ENCODE assay signal across 8 cellular contexts in the genomic region with DNA sequence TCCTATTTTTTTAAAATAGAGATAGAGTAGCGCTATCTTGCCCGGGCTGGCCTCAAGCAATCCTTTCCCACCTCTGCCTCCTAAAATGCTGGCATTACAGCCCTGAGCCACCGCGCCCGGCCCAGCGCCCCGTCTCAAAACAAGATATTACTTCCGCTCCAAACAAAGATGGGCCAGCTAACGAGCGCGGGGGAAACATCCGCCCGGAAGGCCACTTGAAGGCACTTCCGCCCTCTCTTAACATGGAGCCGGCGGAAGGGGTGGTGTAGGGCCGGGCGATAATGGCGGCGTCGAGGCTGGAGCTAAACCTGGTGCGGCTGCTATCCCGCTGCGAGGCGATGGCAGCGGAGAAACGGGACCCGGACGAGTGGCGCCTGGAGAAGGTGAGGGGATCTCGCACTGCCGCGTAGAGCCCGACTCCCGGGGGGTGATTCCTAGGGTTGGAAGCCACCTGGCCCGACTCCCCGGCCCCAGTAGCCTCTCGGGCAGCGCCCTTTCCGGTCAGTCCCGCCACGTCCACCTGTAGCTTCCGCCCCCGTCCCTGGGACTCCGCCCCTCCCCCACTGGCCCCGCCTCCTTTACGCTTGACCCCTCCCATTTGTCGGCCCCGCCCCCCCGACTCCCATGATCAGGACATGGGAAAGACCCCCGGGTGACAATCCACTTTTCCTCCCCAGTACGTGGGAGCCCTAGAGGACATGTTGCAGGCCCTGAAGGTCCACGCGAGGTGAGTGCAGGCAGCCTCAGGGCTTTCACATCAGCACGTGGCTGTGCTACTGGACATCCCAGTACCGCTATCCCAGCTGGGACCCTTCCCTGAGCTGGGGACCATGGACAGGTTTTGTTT. TPM values are rescaled to one million over a fixed set of nuclear protein-coding genes. Genes with fewer than 3 reads are reported as not detected.
DNase-seq lines count a peak whose midpoint lies in the region; ATAC-seq, FAIRE-seq and TF ChIP-seq lines count a peak whose summit lies in the region.

A gene with protein sequence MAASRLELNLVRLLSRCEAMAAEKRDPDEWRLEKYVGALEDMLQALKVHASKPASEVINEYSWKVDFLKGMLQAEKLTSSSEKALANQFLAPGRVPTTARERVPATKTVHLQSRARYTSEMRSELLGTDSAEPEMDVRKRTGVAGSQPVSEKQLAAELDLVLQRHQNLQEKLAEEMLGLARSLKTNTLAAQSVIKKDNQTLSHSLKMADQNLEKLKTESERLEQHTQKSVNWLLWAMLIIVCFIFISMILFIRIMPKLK (plus strand): TSS at position 233 of the 847 bp plus-strand sequence. CDS start 49 bp downstream, at position 282.

- no peak for TF ChIP-seq CTCF in CD4-positive, alpha-beta T cell (IDR thresholded peaks at IDR 0.05)
- TF ChIP-seq CTCF in OCI-LY1 (IDR thresholded peaks at IDR 0.05; ENCODE audit: low read length) (no peak), endothelial cell of umbilical vein (IDR thresholded peaks at IDR 0.05; ENCODE audit: extremely low read depth in 1 of 2, insufficient read depth in 1 of 2, low read depth in 1 of 2, low read length in 2 of 2) (no peak)

- DNase-seq in CD4-positive, alpha-beta T cell: peak; percentile 80 to 87 (median 84)
- DNase-seq in HuH-7 (ENCODE audit: low spot score): peak; percentile 89
- DNase-seq in activated CD8-positive, alpha-beta memory T cell treated with anti-CD3 and anti-CD28 coated beads, Interleukin-2, amount 50 U/mL, for 48 hours: peak; percentile 91
- peak; percentile 78 for DNase-seq in endothelial cell of umbilical vein (ENCODE audit: low read depth, low spot score)
- peak; percentile 94 for DNase-seq in midbrain (lab: John Stamatoyannopoulos, UW)
- DNase-seq in stimulated activated CD8-positive, alpha-beta memory T cell treated with anti-CD3 and anti-CD28 coated beads, Interleukin-2, amount 100 ng/mL, for 1 hour (ENCODE audit: low read depth in 2 of 2): peak; percentile 71 to 76

- H3K27me3 ChIP-seq in CD4-positive, alpha-beta T cell (ENCODE audit: control insufficient read depth, insufficient read depth, low read length): no peaks in the 10 kb centered on the region
- H3K27me3 ChIP-seq in OCI-LY1 (ENCODE audit: insufficient read depth, low read length) (no peaks in the 10 kb centered on the region), endothelial cell of umbilical vein (ENCODE audit: control insufficient read depth in 2 of 2, insufficient read depth in 2 of 2, low read length in 2 of 2) (no peaks in the 10 kb centered on the region)

- intact Hi-C loops in CD4-positive, alpha-beta T cell (cut with DNase I, micrococcal nuclease): loop anchor here (1.0 to 2.0 kb wide), 6 partner anchors 11 to 140 kb away; a partner anchor contains a TSS
- intact Hi-C loops in endothelial cell of umbilical vein (cut with micrococcal nuclease): loop anchor here (1.0 kb wide), 1 partner anchor 11 kb away; a partner anchor contains a TSS

- peak within 1 kb of the TSS; percentile 94 for H3K27ac Mint-ChIP-seq in CD4-positive, alpha-beta T cell

- peak; percentile 89 for TF ChIP-seq POLR2A in endothelial cell of umbilical vein (IDR thresholded peaks at IDR 0.05; ENCODE audit: low read depth, low read length)

- H3K27ac ChIP-seq in CD4-positive, alpha-beta T cell (ENCODE audit: low read depth, low read length): peak within 1 kb of the TSS; percentile 74
- H3K27ac ChIP-seq in OCI-LY1 (ENCODE audit: low read depth, low read length, poor library complexity, severe bottlenecking) (peak within 1 kb of the TSS; percentile 84), endothelial cell of umbilical vein (ENCODE audit: insufficient read depth, low read depth, low read length) (peak within 1 kb of the TSS; percentile 88)

- H2AFZ ChIP-seq in OCI-LY1 (ENCODE audit: low read length): no peak within 1 kb of the TSS
- H2AFZ ChIP-seq in endothelial cell of umbilical vein (ENCODE audit: low read depth, low read length): peak within 1 kb of the TSS; percentile 83

- ATAC-seq in CD4-positive, alpha-beta T cell (ENCODE audit: poor library complexity): peak; percentile 98
- peak; percentile 80 for ATAC-seq in GM19463 (IDR thresholded peaks at IDR 0.05; ENCODE audit: unreplicated experiment)

- no peaks in the 10 kb centered on the region for H3F3A ChIP-seq in OCI-LY1 (ENCODE audit: insufficient read depth, low read length)

- H3K9me2 ChIP-seq in OCI-LY1 (ENCODE audit: low read depth, low read length): no peaks in the 10 kb centered on the region

- POLR2A ChIA-PET in CD4-positive, alpha-beta T cell (lab: Charles Lee): interaction anchor here (0.6 to 3.9 kb wide), 21 partner anchors 9 to 1796 kb away, joined by 3 to 97 read pairs (median 5); a partner anchor contains a TSS
- POLR2A ChIA-PET in endothelial cell of umbilical vein (lab: Charles Lee): interaction anchor here (1.3 kb wide), 1 partner anchor 52 kb away, joined by 5 read pairs; a partner anchor contains a TSS

- H4K20me1 ChIP-seq in OCI-LY1 (ENCODE audit: insufficient read depth, low read length) (no peaks in the 10 kb centered on the region), endothelial cell of umbilical vein (replicated peaks; ENCODE audit: control insufficient read depth, extremely low read depth, insufficient read depth, low read length) (no peaks in the 10 kb centered on the region)

- H3K9me1 ChIP-seq in endothelial cell of umbilical vein (replicated peaks; ENCODE audit: control insufficient read depth, extremely low read depth, insufficient read depth, low read length): no peaks in the 10 kb centered on the region

- H3K4me1 ChIP-seq in OCI-LY1 (ENCODE audit: insufficient read depth, low read length, severe bottlenecking) (peaks cover 22% of the 10 kb centered on the region), endothelial cell of umbilical vein (ENCODE audit: control insufficient read depth, extremely low read depth, insufficient read depth, low read length) (peaks cover 7% of the 10 kb centered on the region)

- no peaks in the 10 kb centered on the region for H3K27me3 Mint-ChIP-seq in CD4-positive, alpha-beta T cell

- no TSS peak for BruUV-seq in endothelial cell of umbilical vein (replicated peaks; lab: Mats Ljungman, UMichigan)

- H3K36me3 ChIP-seq in OCI-LY1 (ENCODE audit: insufficient read depth, low read length) (peaks cover 45% of the 10 kb centered on the region), endothelial cell of umbilical vein (ENCODE audit: control insufficient read depth in 2 of 2, extremely low read depth in 1 of 2, insufficient read depth in 2 of 2, low read length in 2 of 2) (peaks cover 0 to 12% of the 10 kb centered on the region in 2 experiments)

- H3K36me3 Mint-ChIP-seq in CD4-positive, alpha-beta T cell (ENCODE audit: low read depth): peaks cover 52% of the 10 kb centered on the region

- dilution Hi-C loops in endothelial cell of umbilical vein (cut with MboI; ENCODE audit: extremely low pct_ligation_motif_present, low sequenced_read_pairs): no loop called here

- no peaks in the 10 kb centered on the region for H3K9me3 ChIP-seq in CD4-positive, alpha-beta T cell (ENCODE audit: control insufficient read depth, low read length)
- H3K9me3 ChIP-seq in OCI-LY1 (ENCODE audit: low read length) (no peaks in the 10 kb centered on the region), endothelial cell of umbilical vein (replicated peaks; ENCODE audit: control insufficient read depth, insufficient read depth, low read length) (no peaks in the 10 kb centered on the region)

- CTCF ChIA-PET in CD4-positive, alpha-beta T cell (lab: Charles Lee): interaction anchor here (1.0 to 2.5 kb wide), 3 partner anchors 21 to 148 kb away, joined by 3 to 12 read pairs (median 3); no protein-coding TSS in a partner anchor
- CTCF ChIA-PET in endothelial cell of umbilical vein (lab: Charles Lee): interaction anchor here (1.1 to 2.3 kb wide), 5 partner anchors 9 to 90 kb away, joined by 3 to 16 read pairs (median 4); a partner anchor contains a TSS

- peak within 1 kb of the TSS; percentile 88 for H3K4me3 Mint-ChIP-seq in CD4-positive, alpha-beta T cell

- H3K9ac ChIP-seq in OCI-LY1 (ENCODE audit: low read length) (peak within 1 kb of the TSS; percentile 80), endothelial cell of umbilical vein (replicated peaks; ENCODE audit: extremely low read depth, insufficient read depth, low read length) (peak within 1 kb of the TSS; percentile 87)

- peak; percentile 96 for FAIRE-seq in endothelial cell of umbilical vein (lab: Jason Lieb, UNC)

- H3K79me2 ChIP-seq in OCI-LY1 (ENCODE audit: insufficient read depth, low read length) (no peaks in the 10 kb centered on the region), endothelial cell of umbilical vein (ENCODE audit: control insufficient read depth, insufficient read depth, low read length) (no peaks in the 10 kb centered on the region)

- peaks cover 11% of the 10 kb centered on the region for H3K4me1 Mint-ChIP-seq in CD4-positive, alpha-beta T cell (ENCODE audit: low read depth)

- peak within 1 kb of the TSS; percentile 93 for H3K4me2 ChIP-seq in OCI-LY1 (ENCODE audit: low read length)
- peak within 1 kb of the TSS; percentile 84 for H3K4me2 ChIP-seq in endothelial cell of umbilical vein (ENCODE audit: insufficient read depth, low read length)

- H3K9me3 Mint-ChIP-seq in CD4-positive, alpha-beta T cell: no peaks in the 10 kb centered on the region

- H3K4me3 ChIP-seq in OCI-LY1 (ENCODE audit: low read depth, low read length, poor library complexity, severe bottlenecking): peak within 1 kb of the TSS; percentile 75
- H3K4me3 ChIP-seq in endothelial cell of umbilical vein (replicated peaks in 1 of 3; ENCODE audit: insufficient read depth in 1 of 3, low read depth in 1 of 3, low read length in 3 of 3): peak within 1 kb of the TSS; percentile 54 to 66 (median 57)

TF ChIP-seq in endothelial cell of umbilical vein, 7 proteins besides CTCF, POLR2A, EP300 and RAD21:
- TF ChIP-seq FOS (IDR thresholded peaks at IDR 0.05; ENCODE audit: borderline replicate concordance, insufficient read depth, low read length) (no peak), POLR2AphosphoS5 (IDR thresholded peaks at IDR 0.05; ENCODE audit: insufficient read depth, low read depth, low read length) (peak; percentile 96)

RNA-seq across cellular contexts. Expression of the gene that starts here (rescaled TPM):
- total RNA-seq in CD4-positive, alpha-beta T cell: 10 to 100 TPM; 23.1 to 24.3 TPM
- 21.2 and 21.3 TPM in 2 replicates for total RNA-seq in endothelial cell of umbilical vein
- polyA plus RNA-seq in endothelial cell of umbilical vein: 27.6 and 29.8 TPM in 2 replicates
- 28.0 and 28.7 TPM in 2 replicates for polyA plus RNA-seq in endothelial cell of umbilical vein (2011; cell fraction: cytosol; rRNA removed)
- 33.4 and 37.0 TPM in 2 replicates for polyA plus RNA-seq in endothelial cell of umbilical vein (2011; cell fraction: nucleus; rRNA removed)
- 15.2 and 17.9 TPM in 2 replicates for polyA plus RNA-seq in endothelial cell of umbilical vein (2012)
- 10.6 and 14.3 TPM in 2 replicates for polyA minus RNA-seq in endothelial cell of umbilical vein
- 19.0 TPM for polyA minus RNA-seq in endothelial cell of umbilical vein (2011; cell fraction: cytosol; rRNA and poly(A)+ RNA removed)
- 8.7 and 9.6 TPM in 2 replicates for polyA minus RNA-seq in endothelial cell of umbilical vein (2011; cell fraction: nucleus; rRNA and poly(A)+ RNA removed)

Comparison
In these comparisons a context has a peak if more than half of its experiments do, and no peak if none do; other contexts are left out.
1. Peak in every context shown above with its lines: DNase-seq, ATAC-seq, H3K4me3 ChIP-seq and H3K27ac ChIP-seq.